ENCODE assay signal across 8 cellular contexts in genomic region chr15:40754574-40754882, GRCh38. TPM values are rescaled to one million over a fixed set of nuclear protein-coding genes. Genes with fewer than 3 reads are reported as not detected.
DNase-seq lines count a peak whose midpoint lies in the region; ATAC-seq and TF ChIP-seq lines count a peak whose summit lies in the region.

No MANE protein-coding gene starts in this region.

- H3K9me3 ChIP-seq in ascending aorta (no peaks in the 10 kb centered on the region), iPS-20b (ENCODE audit: insufficient read depth, low read depth, low read length) (no peaks in the 10 kb centered on the region)

- H3K9me3 Mint-ChIP-seq in stimulated activated effector memory CD8-positive, alpha-beta T cell treated with anti-CD3 and anti-CD28 coated beads, Interleukin-12 subunit alpha, Interleukin-12 subunit beta, amount 100 ng/mL, for 72 hours, result no peaks in the 10 kb centered on the region

- H3K27ac Mint-ChIP-seq in stimulated activated effector memory CD8-positive, alpha-beta T cell treated with anti-CD3 and anti-CD28 coated beads, Interleukin-12 subunit alpha, Interleukin-12 subunit beta, amount 100 ng/mL, for 72 hours, result peak overlapping the region; percentile 98

- DNase-seq in Jurkat, Clone E6-1 (ENCODE audit: low read depth, low spot score), result no peak
- DNase-seq in ascending aorta (ENCODE audit: low spot score in 2 of 2) (peak in 1 of 2 donors; percentile 67), dedifferentiated amniotic fluid mesenchymal stem cell (ENCODE audit: extremely low spot score) (no peak), NCI-H2171 (lab: John Stamatoyannopoulos, UW) (no peak)
- peak in 1 of 2 donors; percentile 64 for DNase-seq in stimulated activated effector memory CD8-positive, alpha-beta T cell treated with anti-CD3 and anti-CD28 coated beads, Interleukin-12 subunit alpha, Interleukin-12 subunit beta, amount 100 ng/mL, for 72 hours (ENCODE audit: low spot score in 2 of 2)

- H3K4me3 ChIP-seq in Jurkat, Clone E6-1 (ENCODE audit: low read length), result peak overlapping the region; percentile 95
- peak overlapping the region; percentile 95 to 98 for H3K4me3 ChIP-seq in ascending aorta
- peak overlapping the region; percentile 86 for H3K4me3 ChIP-seq in iPS-20b (ENCODE audit: low read length)

- peaks cover 0 to 12% of the 10 kb centered on the region in 2 donors for H3K4me1 ChIP-seq in ascending aorta
- no peaks in the 10 kb centered on the region; the same call in 1 of the 2 replicates for H3K4me1 ChIP-seq in iPS-20b (ENCODE audit: insufficient read depth, low read length)

- no peaks in the 10 kb centered on the region for H3K27me3 ChIP-seq in ascending aorta
- no peaks in the 10 kb centered on the region for H3K27me3 ChIP-seq in iPS-20b (ENCODE audit: insufficient read depth, low read length)

- H3K9ac ChIP-seq in iPS-20b (ENCODE audit: low read depth, low read length), result peak overlapping the region; percentile 97; the same call in 1 of the 2 replicates

- peak overlapping the region; percentile 85 to 86 for H3K27ac ChIP-seq in ascending aorta
- H3K27ac ChIP-seq in iPS-20b (ENCODE audit: low read length), result no peak overlapping the region

- peak overlapping the region; percentile 90 for H3K4me3 Mint-ChIP-seq in stimulated activated effector memory CD8-positive, alpha-beta T cell treated with anti-CD3 and anti-CD28 coated beads, Interleukin-12 subunit alpha, Interleukin-12 subunit beta, amount 100 ng/mL, for 72 hours

- ATAC-seq in GM18907 (IDR thresholded peaks at IDR 0.05; ENCODE audit: unreplicated experiment), result peak; percentile 3
- ATAC-seq in stimulated activated effector memory CD8-positive, alpha-beta T cell treated with anti-CD3 and anti-CD28 coated beads, Interleukin-12 subunit alpha, Interleukin-12 subunit beta, amount 100 ng/mL, for 72 hours, result peak; percentile 36
- no peak for ATAC-seq in GM21528 (IDR thresholded peaks at IDR 0.05; ENCODE audit: low FRiP score, unreplicated experiment)

- H3K36me3 ChIP-seq in ascending aorta (peaks cover 22 to 32% of the 10 kb centered on the region in 2 donors), iPS-20b (ENCODE audit: insufficient read depth, low read depth, low read length) (peaks cover 14% of the 10 kb centered on the region; the same call in 1 of the 2 replicates)

- intact Hi-C loops in ascending aorta (cut with DNase I), result loop anchor here (2.0 kb wide), 2 partner anchors 140 to 160 kb away; partner anchors contain the start of genes KNL1 and VPS18

- peaks cover 45% of the 10 kb centered on the region for H3K36me3 Mint-ChIP-seq in stimulated activated effector memory CD8-positive, alpha-beta T cell treated with anti-CD3 and anti-CD28 coated beads, Interleukin-12 subunit alpha, Interleukin-12 subunit beta, amount 100 ng/mL, for 72 hours

- no peak for TF ChIP-seq CTCF in ascending aorta (IDR thresholded peaks at IDR 0.05)

- peaks cover 40% of the 10 kb centered on the region for H3K4me1 Mint-ChIP-seq in stimulated activated effector memory CD8-positive, alpha-beta T cell treated with anti-CD3 and anti-CD28 coated beads, Interleukin-12 subunit alpha, Interleukin-12 subunit beta, amount 100 ng/mL, for 72 hours

RNA-seq across cellular contexts. Expression of gene RMDN3, which starts 0.5 kb away (rescaled TPM):
- 29.1 TPM for polyA plus RNA-seq in Jurkat, Clone E6-1 (2012; ENCODE audit: insufficient read depth, insufficient read length)
- total RNA-seq in ascending aorta, result 6.0 TPM

RNA-seq across cellular contexts. Expression of gene GCHFR, which starts 9.3 kb away (rescaled TPM):
- polyA plus RNA-seq in Jurkat, Clone E6-1 (2012; ENCODE audit: insufficient read depth, insufficient read length), result 14.2 TPM
- total RNA-seq in ascending aorta, result 26.4 TPM

RNA-seq across cellular contexts. Expression of gene C15orf62, which starts 15.3 kb away (rescaled TPM):
- 1.3 TPM for polyA plus RNA-seq in Jurkat, Clone E6-1 (2012; ENCODE audit: insufficient read depth, insufficient read length)
- total RNA-seq in ascending aorta, result not detected

RNA-seq across cellular contexts. Expression of gene ZFYVE19, which starts 52.4 kb away (rescaled TPM):
- 33.2 TPM for polyA plus RNA-seq in Jurkat, Clone E6-1 (2012; ENCODE audit: insufficient read depth, insufficient read length)
- total RNA-seq in ascending aorta, result 61.0 TPM

RNA-seq across cellular contexts. Expression of gene DNAJC17, which starts 52.7 kb away (rescaled TPM):
- polyA plus RNA-seq in Jurkat, Clone E6-1 (2012; ENCODE audit: insufficient read depth, insufficient read length), result 50.2 TPM
- 26.2 TPM for total RNA-seq in ascending aorta
